In genomic region chr16:80346160-80346632, GRCh38 we compare ENCODE assay signal across 11 cellular contexts.
DNase-seq lines count a peak whose midpoint lies in the region; ATAC-seq and TF ChIP-seq lines count a peak whose summit lies in the region.
"Had no signal": no experiment of that assay in that cellular context is flagged by ENCODE, and none has a peak within 500 bp of the region (broad histone marks: within the 10 kb centered on the region; RNA-seq: fewer than 3 reads in every experiment).

No MANE protein-coding gene starts in this region.

- no peaks in the 10 kb centered on the region for H3K36me3 ChIP-seq in colonic mucosa
- H3K36me3 ChIP-seq: thyroid gland had no signal

- intact Hi-C loops in colonic mucosa (cut with DNase I) = no loop called here

- H3K27ac ChIP-seq in colonic mucosa = no peak overlapping the region
- H3K27ac ChIP-seq: thyroid gland had no signal

- no peaks in the 10 kb centered on the region for H3K4me1 ChIP-seq in colonic mucosa
- H3K4me1 ChIP-seq: thyroid gland had no signal

- TF ChIP-seq CTCF in AG10803 (conservative IDR thresholded peaks at IDR 0.05; ENCODE audit: low read length) (no peak), colonic mucosa (IDR thresholded peaks at IDR 0.05) (no peak)

- H3K9ac ChIP-seq in colonic mucosa (ENCODE audit: low read depth in 2 of 2, low read length in 2 of 2) = no peak overlapping the region

- H3K27me3 ChIP-seq in colonic mucosa = no peaks in the 10 kb centered on the region
- H3K27me3 ChIP-seq: thyroid gland had no signal

- peak; percentile 64 for DNase-seq in AG10803 (ENCODE audit: low read depth)
- DNase-seq in fibroblast of gingiva (ENCODE audit: low read depth) = peak; percentile 72
- DNase-seq in colonic mucosa = no peak
- DNase-seq in COLO668 (lab: John Stamatoyannopoulos, UW; ENCODE audit: unreplicated experiment) = no peak
- DNase-seq in foreskin melanocyte = no peak
- no peak for DNase-seq in GM19240 (ENCODE audit: insufficient read length, low spot score)
- DNase-seq: Kasumi-1, kidney, thyroid gland had no signal

- no peaks in the 10 kb centered on the region for H3K9me3 ChIP-seq in colonic mucosa
- H3K9me3 ChIP-seq: thyroid gland had no signal

- H3K4me3 ChIP-seq in AG10803 (ENCODE audit: low read length) (no peak overlapping the region), colonic mucosa (no peak overlapping the region)
- H3K4me3 ChIP-seq: thyroid gland had no signal

- ATAC-seq in GM21381 (IDR thresholded peaks at IDR 0.05; ENCODE audit: unreplicated experiment) (peak; percentile 70), HG03520 (IDR thresholded peaks at IDR 0.05; ENCODE audit: unreplicated experiment) (peak; percentile 51)

Comparison
In these comparisons a context has a peak if more than half of its experiments do, and no peak if none do; other contexts are left out.
1. DNase-seq: peak in AG10803 (single experiment) and fibroblast of gingiva (single experiment); none in colonic mucosa (single experiment), COLO668 (single experiment), foreskin melanocyte (single experiment) and GM19240 (single experiment).